Comparison of ENCODE assay signal across 1 cellular context in genomic region chr11:12287374-12288211, GRCh38.
TF ChIP-seq lines count a peak whose summit lies in the region.

No MANE protein-coding gene starts in this region.

TF ChIP-seq in K562, 482 proteins besides CTCF, POLR2A, EP300 and RAD21 (continued from another document):
- TF ChIP-seq ETV6 (IDR thresholded peaks at IDR 0.05; ENCODE audit: borderline replicate concordance in 1 of 2, low read depth in 2 of 2, low read length in 1 of 2) (no peak), ETV6 (CRISPR knock-in tag; IDR thresholded peaks at IDR 0.05; ENCODE audit: borderline replicate concordance) (no peak), FOSL1 (tag; conservative IDR thresholded peaks at IDR 0.05) (peak; percentile 60; the same call in 1 of the 2 replicates), ZC3H11A (IDR thresholded peaks at IDR 0.05; ENCODE audit: low read depth, low read length) (no peak), RBM17 (IDR thresholded peaks at IDR 0.05; ENCODE audit: borderline replicate concordance, low read depth, low read length) (no peak), LARP7 (IDR thresholded peaks at IDR 0.05) (no peak), MEF2A (IDR thresholded peaks at IDR 0.05; ENCODE audit: control insufficient read depth, low read depth, low read length) (no peak), ELF2 (CRISPR knock-in tag; IDR thresholded peaks at IDR 0.05) (no peak), NUFIP1 (IDR thresholded peaks at IDR 0.05; ENCODE audit: partially characterized antibody) (no peak), FOXO4 (CRISPR knock-in tag; IDR thresholded peaks at IDR 0.05) (no peak), CBX1 (IDR thresholded peaks at IDR 0.05; ENCODE audit: low read depth) (no peak), ZNF79 (CRISPR knock-in tag; IDR thresholded peaks at IDR 0.05; ENCODE audit: low read depth) (no peak), CTCFL (IDR thresholded peaks at IDR 0.05; ENCODE audit: borderline replicate concordance, insufficient read depth, low read depth, low read length, poor library complexity, severe bottlenecking) (peak; percentile 9), STAG1 (CRISPR knock-in tag; IDR thresholded peaks at IDR 0.05; ENCODE audit: borderline replicate concordance) (peak; percentile 38; the same call in 1 of the 2 replicates), MEF2D (tag; conservative IDR thresholded peaks at IDR 0.05; ENCODE audit: low read depth) (no peak), GABPB2 (CRISPR knock-in tag; conservative IDR thresholded peaks at IDR 0.05) (no peak), MECOM (CRISPR knock-in tag; IDR thresholded peaks at IDR 0.05) (no peak), KLF6 (CRISPR knock-in tag; IDR thresholded peaks at IDR 0.05; ENCODE audit: borderline replicate concordance) (no peak), HNRNPK (IDR thresholded peaks at IDR 0.05; ENCODE audit: low read depth, low read length, poor library complexity, severe bottlenecking) (no peak)
